ENCODE assay signal across 17 cellular contexts in genomic region chr3:132784502-132785025, GRCh38.
DNase-seq lines count a peak whose midpoint lies in the region; TF ChIP-seq lines count a peak whose summit lies in the region.
"Had no signal": no experiment of that assay in that cellular context is flagged by ENCODE, and none has a peak within 500 bp of the region (broad histone marks: within the 10 kb centered on the region; RNA-seq: fewer than 3 reads in every experiment).

No MANE protein-coding gene starts in this region.

- no peaks in the 10 kb centered on the region for H3K9me3 Mint-ChIP-seq in osteocyte (ENCODE audit: unreplicated experiment)

- H3K27ac ChIP-seq in A673 (ENCODE audit: low read depth, low read length, poor library complexity, severe bottlenecking) (no peak overlapping the region), suprapubic skin (no peak overlapping the region)
- H3K27ac ChIP-seq: A549, PC-9 had no signal

- POLR2A ChIA-PET in A673 (lab: Charles Lee; ENCODE audit: low non-redundant PET), result no interaction called here

- H3K27me3 ChIP-seq in A673 (replicated peaks; ENCODE audit: insufficient read depth, low read depth, low read length, poor library complexity), result no peaks in the 10 kb centered on the region
- no peaks in the 10 kb centered on the region for H3K27me3 ChIP-seq in suprapubic skin

- H3K36me3 ChIP-seq in A673 (ENCODE audit: insufficient read depth, low read length, poor library complexity, severe bottlenecking) (no peaks in the 10 kb centered on the region), suprapubic skin (no peaks in the 10 kb centered on the region)
- H3K36me3 ChIP-seq: HAP-1 had no signal

- peak overlapping the region; percentile 82 for H3K27ac Mint-ChIP-seq in osteocyte (ENCODE audit: unreplicated experiment)
- H3K27ac Mint-ChIP-seq: CD8-positive, alpha-beta memory T cell had no signal

- H3K4me1 Mint-ChIP-seq in osteocyte (ENCODE audit: unreplicated experiment), result peaks cover 75% of the 10 kb centered on the region
- H3K4me1 Mint-ChIP-seq: CD8-positive, alpha-beta memory T cell had no signal

- DNase-seq in A673 (ENCODE audit: low spot score), result peak; percentile 15
- peak; percentile 25 for DNase-seq in HT1080 (ENCODE audit: low read depth)
- DNase-seq in choroid plexus epithelial cell (ENCODE audit: low read depth), result peak; percentile 30
- DNase-seq in osteocyte (ENCODE audit: extremely low spot score, unreplicated experiment), result no peak
- DNase-seq in suprapubic skin (ENCODE audit: low spot score in 2 of 2), result no peak
- no peak for DNase-seq in NCI-H1105 treated with DMSO at 0.1 percent for 48 hours (lab: John Stamatoyannopoulos, UW)
- no peak for DNase-seq in central memory CD4-positive, alpha-beta T cell
- DNase-seq in foreskin melanocyte, result no peak
- DNase-seq: C1 segment of cervical spinal cord; CD8-positive, alpha-beta memory T cell; NCI-H1436; NCI-H2029; NCI-H2171; PC-9 had no signal

- no peaks in the 10 kb centered on the region for H3K9me3 ChIP-seq in A673 (ENCODE audit: low read depth, low read length, poor library complexity, severe bottlenecking)
- H3K9me3 ChIP-seq in suprapubic skin, result no peaks in the 10 kb centered on the region
- H3K9me3 ChIP-seq: A549, HAP-1 had no signal

- WGBS in suprapubic skin, result 88% methylated on average over 1 of the region's 1 CpG

- TF ChIP-seq EP300 in suprapubic skin (IDR thresholded peaks at IDR 0.05), result no peak

- H3K4me3 ChIP-seq in A673 (ENCODE audit: low read depth, low read length, poor library complexity, severe bottlenecking) (no peak overlapping the region), choroid plexus epithelial cell (ENCODE audit: low read depth, low read length) (no peak overlapping the region), suprapubic skin (no peak overlapping the region)
- H3K4me3 ChIP-seq: A549, HAP-1, K562, PC-9 had no signal

- no peaks in the 10 kb centered on the region for H3K27me3 Mint-ChIP-seq in osteocyte (ENCODE audit: unreplicated experiment)

- no peaks in the 10 kb centered on the region for H3K36me3 Mint-ChIP-seq in osteocyte (ENCODE audit: unreplicated experiment)
- H3K36me3 Mint-ChIP-seq: CD8-positive, alpha-beta memory T cell had no signal

- no peak for TF ChIP-seq CTCF in A673 (conservative IDR thresholded peaks at IDR 0.05; ENCODE audit: low read depth, low read length)
- no peak for TF ChIP-seq CTCF in choroid plexus epithelial cell (conservative IDR thresholded peaks at IDR 0.05; ENCODE audit: low read depth, low read length)
- TF ChIP-seq CTCF in osteocyte (IDR thresholded peaks at IDR 0.05), result no peak
- no peak for TF ChIP-seq CTCF in suprapubic skin (IDR thresholded peaks at IDR 0.05)

- H3K4me1 ChIP-seq in A673 (ENCODE audit: insufficient read depth, low read length, poor library complexity, severe bottlenecking), result peaks cover 19% of the 10 kb centered on the region
- peaks cover 23% of the 10 kb centered on the region for H3K4me1 ChIP-seq in suprapubic skin
- H3K4me1 ChIP-seq: A549 had no signal

- no peak for TF ChIP-seq POLR2A in suprapubic skin (IDR thresholded peaks at IDR 0.05)

- CTCF ChIA-PET in A673 (lab: Charles Lee), result no interaction called here

- H3K4me3 Mint-ChIP-seq in osteocyte (ENCODE audit: unreplicated experiment), result no peak overlapping the region
- H3K4me3 Mint-ChIP-seq: CD8-positive, alpha-beta memory T cell had no signal

- intact Hi-C loops in A673 (cut with micrococcal nuclease; ENCODE audit: unreplicated experiment), result no loop called here

- no TSS peak for BruUV-seq in A673 (replicated peaks; lab: Mats Ljungman, UMichigan)

Comparison
In these comparisons a context has a peak if more than half of its experiments do, and no peak if none do; other contexts are left out.
1. DNase-seq: peak in A673 (single experiment), HT1080 (single experiment) and choroid plexus epithelial cell (single experiment); none in osteocyte (single experiment), suprapubic skin (0 of 2), NCI-H1105 treated with DMSO at 0.1 percent for 48 hours (single experiment), central memory CD4-positive, alpha-beta T cell (single experiment) and foreskin melanocyte (single experiment).